In genomic region chr3:106088270-106088669, GRCh38 we compare ENCODE assay signal across 17 cellular contexts.
"Had no signal": no experiment of that assay in that cellular context is flagged by ENCODE, and none has a peak within 500 bp of the region (broad histone marks: within the 10 kb centered on the region; RNA-seq: fewer than 3 reads in every experiment).

No MANE protein-coding gene starts in this region.

- H3K4me2 ChIP-seq: smooth muscle cell had no signal

- H3K4me3 ChIP-seq: pancreas, smooth muscle cell, suprapubic skin, vagina had no signal

- H3K27ac ChIP-seq: pancreas, suprapubic skin, vagina had no signal

- H3K9me3 ChIP-seq: pancreas, suprapubic skin, vagina had no signal

- H3K36me3 ChIP-seq: pancreas, suprapubic skin, vagina had no signal

- H3K4me1 ChIP-seq: pancreas, suprapubic skin, vagina had no signal

- DNase-seq: activated CD4-positive, alpha-beta T cell treated with anti-CD3 and anti-CD28 coated beads for 36 hours; activated CD4-positive, alpha-beta T cell treated with anti-CD3 and anti-CD28 coated beads, Interleukin-2, amount 50 U/mL, for 48 hours; activated naive CD4-positive, alpha-beta T cell treated with anti-CD3 and anti-CD28 coated beads for 36 hours; activated naive CD8-positive, alpha-beta T cell treated with anti-CD3 and anti-CD28 coated beads, Interleukin-2, amount 50 U/mL, for 24 hours; activated T-cell treated with anti-CD3 and anti-CD28 coated beads for 4 hours; aorta; effector CD8-positive, alpha-beta T cell; left cardiac atrium; mesendoderm; natural killer cell; pancreas; stimulated activated CD4-positive, alpha-beta T cell treated with anti-CD3 and anti-CD28 coated beads, Interleukin-4, amount 100 ng/mL, for 1 hour; stimulated activated naive CD8-positive, alpha-beta T cell treated with anti-CD3 and anti-CD28 coated beads, Interleukin-15, amount 100 ng/mL, for 72 hours; trophoblast cell had no signal

- H3K27me3 ChIP-seq: pancreas, suprapubic skin, vagina had no signal
